In the genomic region with DNA sequence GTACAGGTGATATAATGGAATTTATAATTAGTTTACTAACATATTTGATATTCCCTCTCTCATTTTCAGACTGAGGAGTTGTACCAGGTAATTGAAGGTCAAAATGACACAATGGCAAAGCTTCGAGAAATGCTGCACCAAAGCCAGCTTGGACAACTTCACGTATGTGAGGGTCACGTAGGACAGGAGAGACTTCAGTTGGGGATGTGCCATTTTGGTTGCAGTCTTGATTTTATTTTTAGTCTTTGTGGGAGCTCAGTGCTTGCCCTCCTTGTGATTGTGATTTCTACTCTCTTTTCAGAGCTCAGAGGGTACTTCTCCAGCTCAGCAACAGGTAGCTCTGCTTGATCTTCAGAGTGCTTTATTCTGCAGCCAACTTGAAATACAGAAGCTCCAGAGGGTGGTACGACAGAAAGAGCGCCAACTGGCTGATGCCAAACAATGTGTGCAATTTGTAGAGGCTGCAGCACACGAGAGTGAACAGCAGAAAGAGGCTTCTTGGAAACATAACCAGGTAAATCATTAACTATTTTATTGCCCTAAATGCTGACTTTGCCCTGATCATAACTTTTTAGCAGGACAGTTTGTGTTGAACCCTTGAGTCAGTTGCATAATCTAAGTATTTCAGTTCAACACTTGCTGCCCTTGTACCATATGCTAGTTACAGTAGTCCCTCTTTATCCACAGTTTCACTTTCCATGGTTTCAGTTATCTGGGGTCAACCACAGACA, we compare ENCODE assay signal across 7 cellular contexts.
DNase-seq lines count a peak whose midpoint lies in the region; ATAC-seq, FAIRE-seq and TF ChIP-seq lines count a peak whose summit lies in the region.
"Not testable (repeated sequence)": the region's sequence is repeated elsewhere in the genome, so short reads cannot be mapped to it uniquely, and the experiment has no call there.

No MANE protein-coding gene starts in this region.

- not testable (repeated sequence) for H3K27me3 ChIP-seq in K562 (ENCODE audit: control insufficient read depth in 2 of 2, insufficient read depth in 2 of 2, low read length in 2 of 2); right lobe of liver; pancreas; small intestine (ENCODE audit: control insufficient read depth in 2 of 2, insufficient read depth in 2 of 2, low read length in 2 of 2)

- not testable (repeated sequence) for ATAC-seq in K562
- ATAC-seq in left ventricle myocardium superior (peak; percentile 47), left lobe of liver (peak; percentile 79), right lobe of liver (peak; percentile 77 to 90 (median 85)), pancreas (peak in 3 of 4 donors; percentile 38 to 59 (median 51))

- CTCF ChIA-PET in K562 (lab: Yijun Ruan, JAX; ENCODE audit: low intra/inter-chr PET ratio); MCF 10A (lab: Yijun Ruan, JAX): not testable (repeated sequence)

- FAIRE-seq in K562 (lab: Jason Lieb, UNC); pancreas (lab: Jason Lieb, UNC); small intestine (lab: Jason Lieb, UNC): not testable (repeated sequence)

- H3K4me3 Mint-ChIP-seq in MCF 10A (ENCODE audit: unreplicated experiment) = not testable (repeated sequence)

- not testable (repeated sequence) for H3K9ac ChIP-seq in K562 (ENCODE audit: insufficient read depth in 1 of 2, low read depth in 2 of 2, low read length in 2 of 2)

- TF ChIP-seq POLR2A in K562 (conservative IDR thresholded peaks at IDR 0.05); right lobe of liver (IDR thresholded peaks at IDR 0.05): not testable (repeated sequence)

- H3K27ac ChIP-seq in K562 (ENCODE audit: extremely low read depth, low read depth, low read length); pancreas; small intestine (ENCODE audit: low read depth in 1 of 2, low read length in 1 of 2): not testable (repeated sequence)
- peak overlapping the region in 2 of 3 donors; percentile 74 for H3K27ac ChIP-seq in right lobe of liver

- not testable (repeated sequence) for H3K4me2 ChIP-seq in K562 (ENCODE audit: insufficient read depth, low read length)

- H3K9me3 ChIP-seq in K562 (replicated peaks; ENCODE audit: control insufficient read depth, insufficient read depth, low read depth, low read length); right lobe of liver; pancreas; small intestine (ENCODE audit: control insufficient read depth, low read depth): not testable (repeated sequence)

- H3K79me2 ChIP-seq in K562 (ENCODE audit: control insufficient read depth, insufficient read depth, low read length) = not testable (repeated sequence)

- not testable (repeated sequence) for H3K4me3 ChIP-seq in K562; pancreas; small intestine (ENCODE audit: low read depth in 1 of 2, low read length in 2 of 2)
- peak overlapping the region in 1 of 3 donors; percentile 21 for H3K4me3 ChIP-seq in right lobe of liver

- not testable (repeated sequence) for H3K9me3 Mint-ChIP-seq in MCF 10A (ENCODE audit: unreplicated experiment)

- H3K4me1 Mint-ChIP-seq in MCF 10A (ENCODE audit: insufficient read depth, unreplicated experiment) = not testable (repeated sequence)

- in situ Hi-C loops in K562 (cut with MboI) = not testable (repeated sequence)

- intact Hi-C loops in K562 (cut with micrococcal nuclease); MCF 10A (cut with micrococcal nuclease); left ventricle myocardium superior (cut with micrococcal nuclease); right lobe of liver (cut with DNase I); pancreas (cut with DNase I): not testable (repeated sequence)

- not testable (repeated sequence) for H2AFZ ChIP-seq in K562 (ENCODE audit: low read depth, low read length)

- not testable (repeated sequence) for H4K20me1 ChIP-seq in K562 (replicated peaks; ENCODE audit: control insufficient read depth, insufficient read depth, low read length)

- BruUV-seq in K562 (replicated peaks; lab: Mats Ljungman, UMichigan) (TSS peak; percentile 7), MCF 10A (replicated peaks; lab: Mats Ljungman, UMichigan) (TSS peak; percentile 3)

- POLR2A ChIA-PET in K562 (lab: Yijun Ruan, JAX); MCF 10A (lab: Yijun Ruan, JAX): not testable (repeated sequence)

- 79% methylated on average over 2 of the region's 6 CpGs for WGBS in K562 (ENCODE audit: insufficient coverage, low coverage, missing lambda C conversion rate)
- 20% methylated on average over 3 of the region's 6 CpGs for WGBS in right lobe of liver (ENCODE audit: insufficient coverage, low coverage, low lambda C conversion rate, missing lambda C conversion rate)
- 52 to 80% methylated on average over 3 of the region's 6 CpGs for WGBS in pancreas, 2 donors
- 36 to 75% (median 57%) methylated on average over 2 to 3 of the region's 6 CpGs for WGBS in small intestine, 3 donors

- TF ChIP-seq CTCF in K562 (IDR thresholded peaks at IDR 0.05 in 2 of 3, conservative IDR thresholded peaks at IDR 0.05 in 1 of 3; ENCODE audit: insufficient read depth in 2 of 3, low read depth in 1 of 3, low read length in 3 of 3); MCF 10A (IDR thresholded peaks at IDR 0.05; ENCODE audit: unreplicated experiment); right lobe of liver (IDR thresholded peaks at IDR 0.05); pancreas (IDR thresholded peaks at IDR 0.05): not testable (repeated sequence)

- H3K9me1 ChIP-seq in K562 (ENCODE audit: control insufficient read depth, insufficient read depth, low read length) = not testable (repeated sequence)

- H3K27ac Mint-ChIP-seq in MCF 10A (ENCODE audit: low read depth, unreplicated experiment) = not testable (repeated sequence)

- H3K36me3 Mint-ChIP-seq in MCF 10A (ENCODE audit: insufficient read depth, unreplicated experiment) = peaks cover 32% of the 10 kb centered on the region

- not testable (repeated sequence) for DNase-seq in K562 (ENCODE audit: extremely low read depth in 1 of 4, low spot score in 3 of 4); MCF 10A (ENCODE audit: unreplicated experiment); left ventricle myocardium superior; left lobe of liver (ENCODE audit: low spot score); right lobe of liver; pancreas
- DNase-seq in small intestine = peak; percentile 5

- not testable (repeated sequence) for H3K36me3 ChIP-seq in K562 (ENCODE audit: control insufficient read depth, insufficient read depth, low read length); right lobe of liver; pancreas; small intestine (ENCODE audit: control insufficient read depth in 2 of 2, insufficient read depth in 2 of 2, low read length in 2 of 2)

- not testable (repeated sequence) for H3K4me1 ChIP-seq in K562 (replicated peaks in 1 of 2; ENCODE audit: control insufficient read depth in 2 of 2, insufficient read depth in 2 of 2, low read length in 2 of 2); right lobe of liver; pancreas; small intestine (ENCODE audit: control insufficient read depth in 2 of 2, insufficient read depth in 1 of 2, low read depth in 1 of 2, low read length in 1 of 2)

- not testable (repeated sequence) for TF ChIP-seq RAD21 in K562 (CRISPR knock-in tag; conservative IDR thresholded peaks at IDR 0.05 in 1 of 2, IDR thresholded peaks at IDR 0.05 in 1 of 2)

- not testable (repeated sequence) for TF ChIP-seq EP300 in K562 (IDR thresholded peaks at IDR 0.05; ENCODE audit: low read length)

- not testable (repeated sequence) for H3K27me3 Mint-ChIP-seq in MCF 10A (ENCODE audit: insufficient read depth, unreplicated experiment)
